8 cellular contexts compared by ENCODE assay signal in genomic region chr1:45084562-45084961, GRCh38.
"Had no signal": no experiment of that assay in that cellular context is flagged by ENCODE, and none has a peak within 500 bp of the region (broad histone marks: within the 10 kb centered on the region; RNA-seq: fewer than 3 reads in every experiment).

No MANE protein-coding gene starts in this region.

- H3K4me1 Mint-ChIP-seq: IgD-negative memory B cell had no signal

- H3K36me3 ChIP-seq: HAP-1 had no signal

- H3K9me3 Mint-ChIP-seq: HFFc6, IgD-negative memory B cell had no signal

- FAIRE-seq: HepG2 had no signal

- H3K4me3 Mint-ChIP-seq: HFFc6, IgD-negative memory B cell had no signal

- H3K27ac ChIP-seq: GM23248, HL-60 had no signal

- H3K4me1 ChIP-seq: HAP-1 had no signal

- H2AFZ ChIP-seq: GM23248 had no signal

- H3K27me3 Mint-ChIP-seq: IgD-negative memory B cell had no signal

- H3K9me3 ChIP-seq: HAP-1 had no signal

- H3K27ac Mint-ChIP-seq: HFFc6, IgD-negative memory B cell had no signal

- H3K9ac ChIP-seq: GM23248 had no signal

- DNase-seq: GM23248, GOT3, H7, HFFc6 had no signal

- H3K36me3 Mint-ChIP-seq: IgD-negative memory B cell had no signal

- H3K4me3 ChIP-seq: GM23248, HAP-1 had no signal
